In genomic region chr1:186374313-186375151, GRCh38 we compare ENCODE assay signal across 8 cellular contexts. TPM values are rescaled to one million over a fixed set of nuclear protein-coding genes. Genes with fewer than 3 reads are reported as not detected.
DNase-seq lines count a peak whose midpoint lies in the region; ATAC-seq and TF ChIP-seq lines count a peak whose summit lies in the region.

No MANE protein-coding gene starts in this region.

- no peaks in the 10 kb centered on the region for H3K9me3 ChIP-seq in neuronal stem cell (replicated peaks in 1 of 2; ENCODE audit: control insufficient read depth in 2 of 2, insufficient read depth in 1 of 2, low read depth in 1 of 2, low read length in 2 of 2)

- H3K4me3 ChIP-seq in fibroblast of the aortic adventitia (ENCODE audit: low read depth, low read length) (peak overlapping the region; percentile 93), neuronal stem cell (ENCODE audit: low read length in 2 of 2) (peak overlapping the region; percentile 69 to 89)

- H2BK5ac ChIP-seq in neuronal stem cell (ENCODE audit: low read length) = no peak overlapping the region

- ATAC-seq in GM18868 (IDR thresholded peaks at IDR 0.05; ENCODE audit: unreplicated experiment) (peak; percentile 42), HG03066 (IDR thresholded peaks at IDR 0.05; ENCODE audit: low read depth, unreplicated experiment) (peak; percentile 29)
- peak; percentile 5 to 7 for ATAC-seq in activated T-cell treated with anti-CD3 and anti-CD28 coated beads, Interleukin-2, amount 50 U/mL, for 4 hours

- peaks cover 2% of the 10 kb centered on the region for H3K79me1 ChIP-seq in neuronal stem cell (ENCODE audit: low read depth, low read length)

- peaks cover 37% of the 10 kb centered on the region for H3K4me1 Mint-ChIP-seq in activated T-cell treated with anti-CD3 and anti-CD28 coated beads, Interleukin-2, amount 50 U/mL, for 4 hours (ENCODE audit: low read depth)

- H2BK12ac ChIP-seq in neuronal stem cell (ENCODE audit: low read length) = no peak overlapping the region

- H3K9me3 Mint-ChIP-seq in activated T-cell treated with anti-CD3 and anti-CD28 coated beads, Interleukin-2, amount 50 U/mL, for 4 hours = no peaks in the 10 kb centered on the region

- peak overlapping the region; percentile 58 for H3K4me2 ChIP-seq in neuronal stem cell (ENCODE audit: insufficient read depth, low read length, poor library complexity, severe bottlenecking)

- H4K8ac ChIP-seq in neuronal stem cell (ENCODE audit: low read depth, low read length) = no peak overlapping the region

- peak overlapping the region; percentile 78 for H3K9ac ChIP-seq in neuronal stem cell (ENCODE audit: low read depth, low read length, poor library complexity)

- H3K27me3 Mint-ChIP-seq in activated T-cell treated with anti-CD3 and anti-CD28 coated beads, Interleukin-2, amount 50 U/mL, for 4 hours (ENCODE audit: low read depth) = no peaks in the 10 kb centered on the region

- no peak overlapping the region for H2AK5ac ChIP-seq in neuronal stem cell (ENCODE audit: low read depth, low read length)

- peaks cover 1 to 7% of the 10 kb centered on the region in 2 donors for H3K4me1 ChIP-seq in neuronal stem cell (ENCODE audit: control insufficient read depth in 2 of 2, insufficient read depth in 1 of 2, low read depth in 1 of 2, low read length in 2 of 2)

- no peak overlapping the region for H2BK15ac ChIP-seq in neuronal stem cell (ENCODE audit: low read length)

- peaks cover 20% of the 10 kb centered on the region for H3K36me3 Mint-ChIP-seq in activated T-cell treated with anti-CD3 and anti-CD28 coated beads, Interleukin-2, amount 50 U/mL, for 4 hours (ENCODE audit: insufficient read depth)

- H4K91ac ChIP-seq in neuronal stem cell (ENCODE audit: low read depth, low read length, poor library complexity) = no peak overlapping the region

- no peak for TF ChIP-seq CTCF in fibroblast of the aortic adventitia (IDR thresholded peaks at IDR 0.05; ENCODE audit: insufficient read depth, low read length)

- H2BK120ac ChIP-seq in neuronal stem cell (ENCODE audit: low read depth, low read length) = no peak overlapping the region

- H3K4me3 Mint-ChIP-seq in activated T-cell treated with anti-CD3 and anti-CD28 coated beads, Interleukin-2, amount 50 U/mL, for 4 hours = peak overlapping the region; percentile 100

- H3K23ac ChIP-seq in neuronal stem cell (ENCODE audit: low read depth, low read length, poor library complexity) = peak overlapping the region; percentile 62

- H3K36me3 ChIP-seq in neuronal stem cell (replicated peaks in 1 of 2; ENCODE audit: control insufficient read depth in 2 of 2, insufficient read depth in 2 of 2, low read length in 2 of 2) = peaks cover 3 to 56% of the 10 kb centered on the region in 2 donors

- H3K27ac ChIP-seq in neuronal stem cell (replicated peaks; ENCODE audit: low read length) = peak overlapping the region; percentile 97

- DNase-seq in CD1c-positive myeloid dendritic cell (ENCODE audit: extremely low spot score) = peak; percentile 21
- peak; percentile 55 for DNase-seq in NCI-H510A (lab: John Stamatoyannopoulos, UW)
- DNase-seq in activated T-cell treated with anti-CD3 and anti-CD28 coated beads, Interleukin-2, amount 50 U/mL, for 4 hours = peak; percentile 6
- DNase-seq in fibroblast of the aortic adventitia (ENCODE audit: low read depth) = peak; percentile 51
- peak; percentile 11 for DNase-seq in neuronal stem cell (ENCODE audit: low spot score)
- no peak for DNase-seq in retina

- H3K14ac ChIP-seq in neuronal stem cell (ENCODE audit: low read length) = no peak overlapping the region

- H2AFZ ChIP-seq in neuronal stem cell (ENCODE audit: low read length) = peak overlapping the region; percentile 87

- no peaks in the 10 kb centered on the region for H3K27me3 ChIP-seq in neuronal stem cell (ENCODE audit: control insufficient read depth in 3 of 3, insufficient read depth in 3 of 3, low read depth in 1 of 3, low read length in 3 of 3)

- H3K4ac ChIP-seq in neuronal stem cell (ENCODE audit: low read length) = no peak overlapping the region

- WGBS in neuronal stem cell (ENCODE audit: extremely low coverage in 2 of 2, insufficient read length in 2 of 2, insufficient replicate concordance in 1 of 2), 2 donors = no CpG with 5 or more reads among the region's 37 CpGs

- H3K18ac ChIP-seq in neuronal stem cell (ENCODE audit: low read length) = peak overlapping the region; percentile 82

RNA-seq across cellular contexts. Expression of gene TPR, which starts 0.5 kb away (rescaled TPM):
- 100 to 1,000 TPM; 108 to 120 (median 118) TPM for total RNA-seq in activated T-cell treated with anti-CD3 and anti-CD28 coated beads, Interleukin-2, amount 50 U/mL, for 4 hours
- total RNA-seq in fibroblast of the aortic adventitia (ENCODE audit: low replicate concordance) = 105 and 194 TPM in 2 replicates
- polyA plus RNA-seq in neuronal stem cell (2013, experiment 1 of 2) = 48.7 TPM
- polyA plus RNA-seq in neuronal stem cell (2013, experiment 2 of 2) = 48.2 TPM

RNA-seq across cellular contexts. Expression of gene ODR4, which starts 1.1 kb away (rescaled TPM):
- 10 to 100 TPM; 15.1 to 17.4 (median 16.2) TPM for total RNA-seq in activated T-cell treated with anti-CD3 and anti-CD28 coated beads, Interleukin-2, amount 50 U/mL, for 4 hours
- 22.1 and 26.4 TPM in 2 replicates for total RNA-seq in fibroblast of the aortic adventitia (ENCODE audit: low replicate concordance)
- 12.9 TPM for polyA plus RNA-seq in neuronal stem cell (2013, experiment 1 of 2)
- 13.9 TPM for polyA plus RNA-seq in neuronal stem cell (2013, experiment 2 of 2)
